22 cellular contexts compared by ENCODE assay signal in genomic region chr17:34249497-34249877, GRCh38. TPM values are rescaled to one million over a fixed set of nuclear protein-coding genes. Genes with fewer than 3 reads are reported as not detected.
A peak's percentile ranks its signal among the peaks of the same experiment; 100 is the strongest.
DNase-seq lines count a peak whose midpoint lies in the region; ATAC-seq and TF ChIP-seq lines count a peak whose summit lies in the region.
"Had no signal": no experiment of that assay in that cellular context is flagged by ENCODE, and none has a peak within 500 bp of the region (broad histone marks: within the 10 kb centered on the region; RNA-seq: fewer than 3 reads in every experiment).

No MANE protein-coding gene starts in this region.

- H3K9me3 ChIP-seq in colonic mucosa = no peaks in the 10 kb centered on the region
- H3K9me3 ChIP-seq in muscle layer of colon (ENCODE audit: low read length) = no peaks in the 10 kb centered on the region
- H3K9me3 ChIP-seq in stomach smooth muscle (ENCODE audit: control insufficient read depth in 2 of 2, low read length in 2 of 2) = no peaks in the 10 kb centered on the region
- H3K9me3 ChIP-seq: mucosa of descending colon, vagina had no signal

- H3K27me3 ChIP-seq in HL-60 (ENCODE audit: insufficient read depth, poor library complexity, severe bottlenecking) (no peaks in the 10 kb centered on the region), colonic mucosa (no peaks in the 10 kb centered on the region), muscle layer of colon (ENCODE audit: control insufficient read depth in 1 of 2, insufficient read depth in 2 of 2, low read length in 2 of 2) (no peaks in the 10 kb centered on the region), stomach smooth muscle (ENCODE audit: control insufficient read depth in 1 of 2, insufficient read depth in 2 of 2, low read length in 2 of 2) (no peaks in the 10 kb centered on the region)
- H3K27me3 ChIP-seq: vagina had no signal

- H3K36me3 ChIP-seq in colonic mucosa (no peaks in the 10 kb centered on the region), muscle layer of colon (ENCODE audit: insufficient read depth, low read length) (no peaks in the 10 kb centered on the region), stomach smooth muscle (ENCODE audit: control insufficient read depth in 2 of 2, insufficient read depth in 2 of 2, low read length in 2 of 2) (no peaks in the 10 kb centered on the region)
- H3K36me3 ChIP-seq: vagina had no signal

- H3K4me1 ChIP-seq in colonic mucosa (no peaks in the 10 kb centered on the region), muscle layer of colon (ENCODE audit: insufficient read depth, low read length) (peaks cover 73% of the 10 kb centered on the region), stomach smooth muscle (ENCODE audit: control insufficient read depth, insufficient read depth, low read length) (peaks cover 70% of the 10 kb centered on the region)

- DNase-seq in HL-60 (ENCODE audit: low read depth in 1 of 2, low spot score in 1 of 2) (no peak), colonic mucosa (no peak), dedifferentiated amniotic fluid mesenchymal stem cell (ENCODE audit: extremely low spot score) (no peak), substantia nigra (lab: John Stamatoyannopoulos, UW) (no peak)
- DNase-seq in stimulated activated CD4-positive, alpha-beta T cell treated with anti-CD3 and anti-CD28 coated beads, Interleukin-4, amount 100 ng/mL, for 1 hour = no peak
- DNase-seq: DMS53; endodermal cell; foreskin melanocyte; immature natural killer cell; mucosa of descending colon; NCI-H2081; NCI-H748 treated with DMSO at 0.1 percent for 48 hours; stimulated activated CD8-positive, alpha-beta memory T cell treated with anti-CD3 and anti-CD28 coated beads, Interleukin-4, amount 100 ng/mL, for 48 hours had no signal

- TF ChIP-seq CTCF in HL-60 (IDR thresholded peaks at IDR 0.05; ENCODE audit: insufficient read depth, low read length) (no peak), colonic mucosa (IDR thresholded peaks at IDR 0.05) (no peak)

- no peak overlapping the region for H3K4me3 ChIP-seq in HL-60 (replicated peaks; ENCODE audit: insufficient read depth, low read length)
- no peak overlapping the region for H3K4me3 ChIP-seq in colonic mucosa
- H3K4me3 ChIP-seq in muscle layer of colon (ENCODE audit: low read depth in 1 of 2, low read length in 2 of 2) = no peak overlapping the region
- no peak overlapping the region for H3K4me3 ChIP-seq in stomach smooth muscle (ENCODE audit: low read length in 2 of 2)
- H3K4me3 ChIP-seq: mucosa of descending colon, vagina had no signal

- intact Hi-C loops in colonic mucosa (cut with DNase I) = no loop called here

- no peak for ATAC-seq in GM19023 (IDR thresholded peaks at IDR 0.05; ENCODE audit: unreplicated experiment)
- ATAC-seq: mucosa of descending colon, WTC11 had no signal

- H3K9ac ChIP-seq in colonic mucosa (ENCODE audit: low read depth in 2 of 2, low read length in 2 of 2) (no peak overlapping the region), muscle layer of colon (ENCODE audit: low read length) (no peak overlapping the region), stomach smooth muscle (ENCODE audit: low read length in 2 of 2) (peak overlapping the region in 1 of 2 donors; percentile 35)

- H3K27ac ChIP-seq in HL-60 (replicated peaks) (peak overlapping the region; percentile 84), colonic mucosa (peak overlapping the region; percentile 40), muscle layer of colon (ENCODE audit: low read depth, low read length) (peak overlapping the region; percentile 47), stomach smooth muscle (ENCODE audit: low read length) (peak overlapping the region; percentile 60), substantia nigra (ENCODE audit: low read depth, low read length, poor library complexity, severe bottlenecking) (no peak overlapping the region)

RNA-seq across cellular contexts. Expression of gene CCL2, which starts 5.6 kb away (rescaled TPM):
- 10 to 100 TPM in 1 of 2 donors, 1 to 10 TPM in 1; 4.2 to 96.2 TPM for total RNA-seq in colonic mucosa
- total RNA-seq: activated CD8-positive, alpha-beta memory T cell treated with anti-CD3 and anti-CD28 coated beads for 36 hours had no signal

RNA-seq across cellular contexts. Expression of gene CCL7, which starts 20.5 kb away (rescaled TPM):
- under 1 TPM in 1 of 2 donors, not detected in 1; 0.72 TPM for total RNA-seq in colonic mucosa
- total RNA-seq: activated CD8-positive, alpha-beta memory T cell treated with anti-CD3 and anti-CD28 coated beads for 36 hours; B cell; endodermal cell; mucosa of descending colon; RPMI7951; T-helper 1 cell treated with Interleukin-12 subunit alpha and Interleukin-12 subunit beta and Interleukin-4 antibody, amounts not matched to agents 30 ng/mL and 1 ng/mL, for 36 hours; vagina; WTC11 had no signal

RNA-seq across cellular contexts. Expression of gene CCL11, which starts 36.1 kb away (rescaled TPM):
- 10 to 100 TPM in 1 of 2 donors, under 1 TPM in 1; 0.25 to 10.9 TPM for total RNA-seq in colonic mucosa
- total RNA-seq: activated CD8-positive, alpha-beta memory T cell treated with anti-CD3 and anti-CD28 coated beads for 36 hours; B cell; endodermal cell; RPMI7951; T-helper 1 cell treated with Interleukin-12 subunit alpha and Interleukin-12 subunit beta and Interleukin-4 antibody, amounts not matched to agents 30 ng/mL and 1 ng/mL, for 36 hours; WTC11 had no signal
